Comparison of ENCODE assay signal across 18 cellular contexts in genomic region chr11:64897381-64898075, GRCh38. TPM values are rescaled to one million over a fixed set of nuclear protein-coding genes. Genes with fewer than 3 reads are reported as not detected.
DNase-seq lines count a peak whose midpoint lies in the region; ATAC-seq and TF ChIP-seq lines count a peak whose summit lies in the region.
"Had no signal": no experiment of that assay in that cellular context is flagged by ENCODE, and none has a peak within 500 bp of the region (broad histone marks: within the 10 kb centered on the region; RNA-seq: fewer than 3 reads in every experiment).

No MANE protein-coding gene starts in this region.

- no peaks in the 10 kb centered on the region for H3K9me3 Mint-ChIP-seq in central memory CD8-positive, alpha-beta T cell
- H3K9me3 Mint-ChIP-seq: CD4-positive, alpha-beta T cell; H9 had no signal

- CTCF ChIA-PET in GM10248 (lab: Yijun Ruan, JAX), result interaction anchor here (4.6 to 31.5 kb wide), 2 partner anchors 10 to 43 kb away, joined by 25 to 1137 read pairs; partner anchors contain the start of gene CDC42BPG

- H3K27ac ChIP-seq in RWPE2 (ENCODE audit: poor library complexity, severe bottlenecking), result no peak overlapping the region
- no peak overlapping the region for H3K27ac ChIP-seq in osteoblast (ENCODE audit: low read depth, low read length)
- no peak overlapping the region for H3K27ac ChIP-seq in caudate nucleus (ENCODE audit: low read depth, low read length)
- H3K27ac ChIP-seq: C4-2B, HL-60 had no signal

- H3K9me3 ChIP-seq in RWPE2 (ENCODE audit: severe bottlenecking) (no peaks in the 10 kb centered on the region), osteoblast (ENCODE audit: low read depth, low read length) (no peaks in the 10 kb centered on the region)
- H3K9me3 ChIP-seq: BE2C, Caco-2 had no signal

- H3K36me3 ChIP-seq in H7 (replicated peaks; ENCODE audit: control insufficient read depth, insufficient read depth, low read length) (peaks cover 7% of the 10 kb centered on the region), RWPE2 (ENCODE audit: low read depth) (peaks cover 17% of the 10 kb centered on the region; the same call in 1 of the 2 replicates), osteoblast (ENCODE audit: insufficient read depth, low read length) (peaks cover 19% of the 10 kb centered on the region)
- H3K36me3 ChIP-seq: BE2C had no signal

- H3K79me2 ChIP-seq in osteoblast (ENCODE audit: insufficient read depth, low read length), result no peaks in the 10 kb centered on the region

- peak overlapping the region; percentile 91 for H3K27ac Mint-ChIP-seq in central memory CD8-positive, alpha-beta T cell (ENCODE audit: low read depth)
- H3K27ac Mint-ChIP-seq: CD4-positive, alpha-beta T cell had no signal

- H3K27me3 ChIP-seq in H7 (ENCODE audit: control insufficient read depth, insufficient read depth, low read length) (no peaks in the 10 kb centered on the region), RWPE2 (ENCODE audit: insufficient read depth, poor library complexity, severe bottlenecking) (no peaks in the 10 kb centered on the region), osteoblast (ENCODE audit: insufficient read depth, low read length) (no peaks in the 10 kb centered on the region)
- H3K27me3 ChIP-seq: BE2C had no signal

- peaks cover 80% of the 10 kb centered on the region for H3K36me3 Mint-ChIP-seq in central memory CD8-positive, alpha-beta T cell (ENCODE audit: insufficient read depth)

- TF ChIP-seq CTCF in RWPE2 (IDR thresholded peaks at IDR 0.05; ENCODE audit: poor library complexity, severe bottlenecking) (no peak), osteoblast (IDR thresholded peaks at IDR 0.05; ENCODE audit: extremely low read depth, low read depth, low read length) (no peak), GM10248 (IDR thresholded peaks at IDR 0.05; ENCODE audit: control extremely low read depth, extremely low read depth, low read depth, missing control alignments) (no peak)

- no peaks in the 10 kb centered on the region for H3K27me3 Mint-ChIP-seq in central memory CD8-positive, alpha-beta T cell
- H3K27me3 Mint-ChIP-seq: CD4-positive, alpha-beta T cell had no signal

- H4K20me1 ChIP-seq in osteoblast (ENCODE audit: insufficient read depth, low read length), result no peaks in the 10 kb centered on the region

- POLR2A ChIA-PET in GM10248 (lab: Yijun Ruan, JAX), result no interaction called here

- no peak overlapping the region for H3K4me2 ChIP-seq in osteoblast (ENCODE audit: insufficient read depth, low read length)

- ATAC-seq in RWPE2 (ENCODE audit: low read depth) (no peak), GM19397 (IDR thresholded peaks at IDR 0.05; ENCODE audit: unreplicated experiment) (no peak)
- ATAC-seq in central memory CD8-positive, alpha-beta T cell (replicated peaks; ENCODE audit: extremely low read depth, poor library complexity, severe bottlenecking), result no peak

- peak; percentile 36 for DNase-seq in H7
- DNase-seq in RWPE2 (ENCODE audit: low spot score), result peak; percentile 62
- DNase-seq in central memory CD8-positive, alpha-beta T cell (ENCODE audit: low spot score in 2 of 2), result no peak
- DNase-seq in osteoblast (ENCODE audit: insufficient read length, low spot score, missing footprints), result peak; percentile 80
- DNase-seq in GM10248 (ENCODE audit: extremely low spot score), result no peak
- no peak for DNase-seq in AG08396 (ENCODE audit: low spot score)
- no peak for DNase-seq in caudate nucleus (lab: John Stamatoyannopoulos, UW)
- DNase-seq: BE2C; Caco-2; CD4-positive, alpha-beta T cell; GOT3; H9; KBM-7 had no signal

- H3K4me3 Mint-ChIP-seq in central memory CD8-positive, alpha-beta T cell, result peak overlapping the region; percentile 25
- H3K4me3 Mint-ChIP-seq: CD4-positive, alpha-beta T cell; H9 had no signal

- H2AFZ ChIP-seq in osteoblast (ENCODE audit: low read length), result no peak overlapping the region

- H3K4me1 ChIP-seq in RWPE2 (ENCODE audit: insufficient read depth, poor library complexity, severe bottlenecking) (no peaks in the 10 kb centered on the region), osteoblast (ENCODE audit: insufficient read depth, low read length) (no peaks in the 10 kb centered on the region)
- H3K4me1 ChIP-seq: BE2C had no signal

- peaks cover 20% of the 10 kb centered on the region for H3K4me1 Mint-ChIP-seq in central memory CD8-positive, alpha-beta T cell

- H3K4me3 ChIP-seq in H7 (ENCODE audit: insufficient read depth, low read depth, low read length), result no peak overlapping the region
- no peak overlapping the region for H3K4me3 ChIP-seq in RWPE2 (ENCODE audit: severe bottlenecking)
- no peak overlapping the region for H3K4me3 ChIP-seq in osteoblast (ENCODE audit: insufficient read depth, low read length)

RNA-seq across cellular contexts. Expression of gene EHD1, which starts 19.1 kb away (rescaled TPM):
- total RNA-seq in H7 (2014; rRNA removed; shearing (Covaris generic)), result 23.7 and 30.2 TPM in 2 replicates
- 51.3 and 51.4 TPM in 2 replicates for total RNA-seq in osteoblast

RNA-seq across cellular contexts. Expression of gene ATG2A, which starts 19.5 kb away (rescaled TPM):
- total RNA-seq in H7 (2014; rRNA removed; shearing (Covaris generic)), result 19.3 and 22.5 TPM in 2 replicates
- 20.0 and 25.7 TPM in 2 replicates for total RNA-seq in osteoblast

RNA-seq across cellular contexts. Expression of gene PPP2R5B, which starts 27.0 kb away (rescaled TPM):
- total RNA-seq in H7 (2014; rRNA removed; shearing (Covaris generic)), result 5.0 and 6.0 TPM in 2 replicates
- 6.2 and 6.8 TPM in 2 replicates for total RNA-seq in osteoblast

RNA-seq across cellular contexts. Expression of gene GPHA2, which starts 38.2 kb away (rescaled TPM):
- 2.4 TPM in 1 of 2 replicates, not detected in the other for total RNA-seq in H7 (2014; rRNA removed; shearing (Covaris generic))
- not detected in 2 replicates for total RNA-seq in osteoblast
- total RNA-seq: A172, Caco-2, HT1080 had no signal

RNA-seq across cellular contexts. Expression of gene CDC42BPG, which starts 53.1 kb away (rescaled TPM):
- total RNA-seq in H7 (2014; rRNA removed; shearing (Covaris generic)), result 2.3 and 2.6 TPM in 2 replicates
- total RNA-seq in osteoblast, result under 0.01 and 0.29 TPM in 2 replicates

Comparison
In these comparisons a context has a peak if more than half of its experiments do, and no peak if none do; other contexts are left out.
1. DNase-seq: peak in H7 (single experiment), RWPE2 (single experiment) and osteoblast (single experiment); none in central memory CD8-positive, alpha-beta T cell (0 of 2), GM10248 (single experiment), AG08396 (single experiment) and caudate nucleus (0 of 61).